Comparison of ENCODE assay signal across 8 cellular contexts in genomic region chr2:108597105-108597744, GRCh38.
DNase-seq lines count a peak whose midpoint lies in the region; TF ChIP-seq lines count a peak whose summit lies in the region.
"Not testable (repeated sequence)": the region's sequence is repeated elsewhere in the genome, so short reads cannot be mapped to it uniquely, and the experiment has no call there.

No MANE protein-coding gene starts in this region.

- H3K4me1 Mint-ChIP-seq in activated CD4-positive, alpha-beta T cell treated with anti-CD3 and anti-CD28 coated beads, Interleukin-2, amount 10 ng/mL, durations not matched to agents 7 days and 5 days = peaks cover 36% of the 10 kb centered on the region

- H3K4me3 ChIP-seq in BLaER1 treated with 17β-estradiol and CSF1 and Interleukin-3, amounts not matched to agents 10 nM and 100 nM; OCI-LY3 (ENCODE audit: low read length); foreskin fibroblast (ENCODE audit: low read depth in 1 of 2, low read length in 2 of 2): not testable (repeated sequence)

- DNase-seq in activated CD4-positive, alpha-beta T cell treated with anti-CD3 and anti-CD28 coated beads, Interleukin-2, amount 10 ng/mL, durations not matched to agents 7 days and 5 days = peak; percentile 45
- peak; percentile 31 for DNase-seq in cerebellar cortex (ENCODE audit: low spot score)
- DNase-seq in foreskin fibroblast = peak in 1 of 2 donors; percentile 66
- DNase-seq in myocyte (ENCODE audit: low read depth) = peak; percentile 46
- DNase-seq in stromal cell of bone marrow (ENCODE audit: low read depth) = peak; percentile 33

- H3K9ac ChIP-seq in BLaER1 treated with 17β-estradiol and CSF1 and Interleukin-3, amounts not matched to agents 10 nM and 100 nM = peak overlapping the region in 1 of 11 experiments; percentile 21; a peak in 2 of 22 replicates
- H3K9ac ChIP-seq in OCI-LY3 (ENCODE audit: low read length) = not testable (repeated sequence)

- peaks cover 0 to 39% (median 0%) of the 10 kb centered on the region in 11 experiments; a peak in 10 of 22 replicates for H4K20me1 ChIP-seq in BLaER1 treated with 17β-estradiol and CSF1 and Interleukin-3, amounts not matched to agents 10 nM and 100 nM
- peaks cover 36% of the 10 kb centered on the region for H4K20me1 ChIP-seq in OCI-LY3 (ENCODE audit: insufficient read depth, low read length)

- H3K27ac ChIP-seq in BLaER1 treated with 17β-estradiol and CSF1 and Interleukin-3, amounts not matched to agents 10 nM and 100 nM; OCI-LY3 (ENCODE audit: low read length): not testable (repeated sequence)

- H3K36me3 ChIP-seq in BLaER1 treated with 17β-estradiol and CSF1 and Interleukin-3, amounts not matched to agents 10 nM and 100 nM = peaks cover 0 to 17% (median 8%) of the 10 kb centered on the region in 11 experiments; a peak in 9 of 22 replicates
- H3K36me3 ChIP-seq in OCI-LY3 (replicated peaks; ENCODE audit: low read depth, low read length) = not testable (repeated sequence)

- TF ChIP-seq CTCF in OCI-LY3 (IDR thresholded peaks at IDR 0.05; ENCODE audit: low read depth, low read length) = peak; percentile 25; the same call in 1 of the 2 replicates
- peak; percentile 18 for TF ChIP-seq CTCF in foreskin fibroblast (IDR thresholded peaks at IDR 0.05; ENCODE audit: low read depth, low read length)

- H3K4me2 ChIP-seq in BLaER1 treated with 17β-estradiol and CSF1 and Interleukin-3, amounts not matched to agents 10 nM and 100 nM = peak overlapping the region; percentile 26 to 92 (median 52); a peak in 19 of 22 replicates
- not testable (repeated sequence) for H3K4me2 ChIP-seq in OCI-LY3 (ENCODE audit: low read length)

- H3K79me2 ChIP-seq in OCI-LY3 (ENCODE audit: low read length) = peaks cover 51% of the 10 kb centered on the region

- peaks cover 36 to 59% (median 43%) of the 10 kb centered on the region in 10 experiments for H3K4me1 ChIP-seq in BLaER1 treated with 17β-estradiol and CSF1 and Interleukin-3, amounts not matched to agents 10 nM and 100 nM
- H3K4me1 ChIP-seq in OCI-LY3 (ENCODE audit: low read length) = peaks cover 38% of the 10 kb centered on the region

- H3K27me3 Mint-ChIP-seq in activated CD4-positive, alpha-beta T cell treated with anti-CD3 and anti-CD28 coated beads, Interleukin-2, amount 10 ng/mL, durations not matched to agents 7 days and 5 days = not testable (repeated sequence)

- TF ChIP-seq RAD21 in Ishikawa (IDR thresholded peaks at IDR 0.05; ENCODE audit: low read depth) = peak; percentile 17; the same call in 1 of the 2 replicates

- TF ChIP-seq EP300 in Ishikawa (IDR thresholded peaks at IDR 0.05; ENCODE audit: borderline replicate concordance) = not testable (repeated sequence)

- not testable (repeated sequence) for H3K27me3 ChIP-seq in BLaER1 treated with 17β-estradiol and CSF1 and Interleukin-3, amounts not matched to agents 10 nM and 100 nM; OCI-LY3 (ENCODE audit: low read depth, low read length)

- not testable (repeated sequence) for H3K27ac Mint-ChIP-seq in activated CD4-positive, alpha-beta T cell treated with anti-CD3 and anti-CD28 coated beads, Interleukin-2, amount 10 ng/mL, durations not matched to agents 7 days and 5 days

- H2AFZ ChIP-seq in OCI-LY3 (ENCODE audit: low read depth, low read length) = not testable (repeated sequence)

- not testable (repeated sequence) for H3K4me3 Mint-ChIP-seq in activated CD4-positive, alpha-beta T cell treated with anti-CD3 and anti-CD28 coated beads, Interleukin-2, amount 10 ng/mL, durations not matched to agents 7 days and 5 days

- CTCF ChIA-PET in activated CD4-positive, alpha-beta T cell treated with anti-CD3 and anti-CD28 coated beads, Interleukin-2, amount 10 ng/mL, durations not matched to agents 7 days and 5 days (lab: Charles Lee) = interaction anchor here (0.7 kb wide), 1 partner anchor 1558 kb away, joined by 4 read pairs; no protein-coding TSS in a partner anchor

- not testable (repeated sequence) for H3K9me3 Mint-ChIP-seq in activated CD4-positive, alpha-beta T cell treated with anti-CD3 and anti-CD28 coated beads, Interleukin-2, amount 10 ng/mL, durations not matched to agents 7 days and 5 days

- H3K9me3 ChIP-seq in BLaER1 treated with 17β-estradiol and CSF1 and Interleukin-3, amounts not matched to agents 10 nM and 100 nM (replicated peaks in 1 of 11) = peaks cover 9 to 22% (median 18%) of the 10 kb centered on the region in 11 experiments; a peak in 19 of 22 replicates
- H3K9me3 ChIP-seq in OCI-LY3 (ENCODE audit: insufficient read depth, low read length) = not testable (repeated sequence)

- POLR2A ChIA-PET in activated CD4-positive, alpha-beta T cell treated with anti-CD3 and anti-CD28 coated beads, Interleukin-2, amount 10 ng/mL, durations not matched to agents 7 days and 5 days (lab: Charles Lee) = not testable (repeated sequence)

- H3K36me3 Mint-ChIP-seq in activated CD4-positive, alpha-beta T cell treated with anti-CD3 and anti-CD28 coated beads, Interleukin-2, amount 10 ng/mL, durations not matched to agents 7 days and 5 days (ENCODE audit: low read depth) = not testable (repeated sequence)
